8 cellular contexts compared by ENCODE assay signal in the genomic region with DNA sequence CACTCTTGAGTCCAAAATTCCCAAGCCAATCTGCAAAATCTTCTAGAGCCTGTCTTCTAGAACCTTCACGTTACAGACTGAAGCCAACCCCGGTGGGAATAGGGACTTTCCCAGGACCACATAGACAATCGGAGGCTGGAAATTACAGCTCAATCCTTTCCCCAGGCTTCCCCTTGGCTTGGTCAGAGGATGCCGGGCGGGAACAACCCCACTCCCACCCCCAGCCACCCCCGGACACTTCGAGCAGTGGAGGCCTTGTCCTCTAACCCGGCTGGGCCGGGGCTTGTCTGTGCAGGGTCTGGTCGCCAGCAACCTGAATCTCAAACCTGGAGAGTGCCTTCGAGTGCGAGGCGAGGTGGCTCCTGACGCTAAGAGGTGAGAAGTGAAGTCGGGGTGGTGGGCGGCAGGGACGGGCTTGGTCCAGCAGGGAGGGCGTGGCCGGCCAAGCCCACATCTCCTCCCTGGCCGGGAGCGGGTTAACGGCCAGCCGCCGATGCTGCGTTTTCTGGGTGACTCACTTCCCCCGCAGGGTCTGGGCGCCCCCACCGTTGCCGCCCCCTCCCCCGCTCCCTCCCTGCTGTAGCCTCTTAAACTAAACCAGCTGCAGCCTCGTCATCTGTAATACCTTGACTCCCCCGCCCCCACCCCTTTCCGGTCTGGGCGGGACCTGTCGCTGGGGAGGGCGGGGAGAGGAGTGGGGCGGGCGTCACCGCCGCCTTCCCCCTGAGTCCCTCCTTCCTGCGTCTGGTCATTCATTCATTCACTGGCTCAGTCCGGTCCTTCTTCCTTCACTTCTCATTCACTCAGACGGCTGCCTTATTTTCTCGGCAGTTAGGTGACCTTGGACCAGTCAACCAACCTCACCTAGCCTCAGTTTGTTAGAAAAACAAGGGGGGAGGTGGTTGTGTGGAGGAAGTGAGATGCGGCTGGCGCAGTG. TPM values are rescaled to one million over a fixed set of nuclear protein-coding genes. Genes with fewer than 3 reads are reported as not detected.
DNase-seq lines count a peak whose midpoint lies in the region; ATAC-seq and TF ChIP-seq lines count a peak whose summit lies in the region.

No MANE protein-coding gene starts in this region.

- intact Hi-C loops in left ventricle myocardium inferior (cut with micrococcal nuclease) (no loop called here), psoas muscle (cut with DNase I) (no loop called here)

- H3K36me3 ChIP-seq in KOPT-K1 (ENCODE audit: insufficient read depth, low read length) (no peaks in the 10 kb centered on the region), SU-DHL-6 (ENCODE audit: low read length) (no peaks in the 10 kb centered on the region), left ventricle myocardium inferior (peaks cover 24% of the 10 kb centered on the region), psoas muscle (ENCODE audit: insufficient read depth in 1 of 2, low read depth in 1 of 2) (peaks cover 0 to 32% of the 10 kb centered on the region in 2 donors)

- peaks cover 16% of the 10 kb centered on the region for H3F3A ChIP-seq in SU-DHL-6 (ENCODE audit: insufficient read depth)

- H3K27ac ChIP-seq in KOPT-K1 (ENCODE audit: low read depth, low read length, poor library complexity, severe bottlenecking) = peak overlapping the region; percentile 96
- H3K27ac ChIP-seq in SU-DHL-6 (ENCODE audit: low read depth, low read length) = peak overlapping the region; percentile 75
- H3K27ac ChIP-seq in left ventricle myocardium inferior (replicated peaks) = peak overlapping the region; percentile 98
- H3K27ac ChIP-seq in psoas muscle = peak overlapping the region; percentile 96

- no peak for TF ChIP-seq CTCF in SU-DHL-6 (IDR thresholded peaks at IDR 0.05; ENCODE audit: insufficient read depth, low read length, poor library complexity, severe bottlenecking)
- no peak for TF ChIP-seq CTCF in left ventricle myocardium inferior (IDR thresholded peaks at IDR 0.05; ENCODE audit: borderline replicate concordance)
- TF ChIP-seq CTCF in psoas muscle (IDR thresholded peaks at IDR 0.05) = no peak

- ATAC-seq in GM21528 (IDR thresholded peaks at IDR 0.05; ENCODE audit: low FRiP score, unreplicated experiment) = peak; percentile 49
- peak; percentile 63 to 68 (median 66) for ATAC-seq in psoas muscle

- H3K4me2 ChIP-seq in SU-DHL-6 (ENCODE audit: low read depth, low read length, poor library complexity, severe bottlenecking) = peak overlapping the region; percentile 78

- H4K20me1 ChIP-seq in SU-DHL-6 (ENCODE audit: low read depth, low read length) = no peaks in the 10 kb centered on the region

- WGBS in psoas muscle, 3 donors = 2 to 4% (median 3%) methylated on average over 41 to 46 of the region's 46 CpGs

- H3K4me3 ChIP-seq in SU-DHL-6 (ENCODE audit: insufficient read depth, low read length, poor library complexity, severe bottlenecking) = peak overlapping the region; percentile 55
- peak overlapping the region; percentile 78 for H3K4me3 ChIP-seq in left ventricle myocardium inferior
- peak overlapping the region; percentile 79 for H3K4me3 ChIP-seq in psoas muscle

- H3K4me1 ChIP-seq in left ventricle myocardium inferior = peaks cover 82% of the 10 kb centered on the region
- H3K4me1 ChIP-seq in psoas muscle = peaks cover 31% of the 10 kb centered on the region

- H2AFZ ChIP-seq in SU-DHL-6 (ENCODE audit: low read depth, low read length, severe bottlenecking) = peak overlapping the region; percentile 91

- DNase-seq in COLO829 (ENCODE audit: low spot score) (peak; percentile 73), left ventricle myocardium inferior (peak; percentile 84), psoas muscle (peak; percentile 92 to 93), ureter (ENCODE audit: low spot score) (peak; percentile 91)
- DNase-seq in activated naive CD8-positive, alpha-beta T cell treated with anti-CD3 and anti-CD28 coated beads, Interleukin-2, amount 50 U/mL, for 16 hours (ENCODE audit: low read depth, low spot score) = peak; percentile 89

- H3K9me3 ChIP-seq in KOPT-K1 (ENCODE audit: insufficient read depth, low read length, poor library complexity, severe bottlenecking) (no peaks in the 10 kb centered on the region), SU-DHL-6 (ENCODE audit: insufficient read depth, low read length) (no peaks in the 10 kb centered on the region), left ventricle myocardium inferior (replicated peaks) (no peaks in the 10 kb centered on the region), psoas muscle (no peaks in the 10 kb centered on the region)

- H3K27me3 ChIP-seq in SU-DHL-6 (ENCODE audit: low read length) (no peaks in the 10 kb centered on the region), left ventricle myocardium inferior (ENCODE audit: low read depth) (no peaks in the 10 kb centered on the region), psoas muscle (ENCODE audit: insufficient read depth in 3 of 3, low read length in 2 of 3) (no peaks in the 10 kb centered on the region)

- peak overlapping the region; percentile 47 for H3K9ac ChIP-seq in SU-DHL-6 (ENCODE audit: low read length)

- no peaks in the 10 kb centered on the region for H3K9me2 ChIP-seq in SU-DHL-6 (replicated peaks; ENCODE audit: insufficient read depth, low read length)

- H3K79me2 ChIP-seq in SU-DHL-6 (ENCODE audit: insufficient read depth, low read length) = no peaks in the 10 kb centered on the region

RNA-seq across cellular contexts. Expression of a gene that starts 1.5 kb away (rescaled TPM):
- total RNA-seq in left ventricle myocardium inferior (843 TPM), psoas muscle (1,000 to 10,000 TPM in 1 of 4 donors, 100 to 1,000 TPM in 3; 434 to 1,013 (median 908) TPM), ureter (396 TPM)
- polyA plus RNA-seq in psoas muscle = 1,000 to 10,000 TPM in 2 of 3 donors, 100 to 1,000 TPM in 1; 717 to 1,817 (median 1,077) TPM

RNA-seq across cellular contexts. Expression of a gene that starts 9.2 kb away (rescaled TPM):
- total RNA-seq in left ventricle myocardium inferior (12.8 TPM), psoas muscle (10 to 100 TPM; 11.9 to 15.4 (median 12.3) TPM), ureter (36.8 TPM)
- polyA plus RNA-seq in psoas muscle = 10 to 100 TPM; 21.0 to 43.4 (median 22.0) TPM

RNA-seq across cellular contexts. Expression of a gene that starts 18.4 kb away (rescaled TPM):
- total RNA-seq in left ventricle myocardium inferior (23.9 TPM), psoas muscle (10 to 100 TPM in 3 of 4 donors, 1 to 10 TPM in 1; 9.0 to 13.0 (median 12.3) TPM), ureter (5.2 TPM)
- polyA plus RNA-seq in psoas muscle = 10 to 100 TPM in 2 of 3 donors, 1 to 10 TPM in 1; 9.8 to 37.9 (median 24.4) TPM

RNA-seq across cellular contexts. Expression of a gene that starts 19.9 kb away (rescaled TPM):
- total RNA-seq in left ventricle myocardium inferior (86.5 TPM), psoas muscle (10 to 100 TPM; 22.1 to 34.6 (median 24.5) TPM), ureter (108 TPM)
- 10 to 100 TPM; 19.1 to 42.7 (median 24.7) TPM for polyA plus RNA-seq in psoas muscle

RNA-seq across cellular contexts. Expression of a gene that starts 37.5 kb away (rescaled TPM):
- total RNA-seq in left ventricle myocardium inferior (2.5 TPM), psoas muscle (1 to 10 TPM; 1.4 to 2.4 (median 1.9) TPM), ureter (56.2 TPM)
- under 1 TPM; 0.20 to 0.64 (median 0.34) TPM for polyA plus RNA-seq in psoas muscle

Comparison
In these comparisons a context has a peak if more than half of its experiments do, and no peak if none do; other contexts are left out.
1. Peak in every context shown above with its lines: DNase-seq, ATAC-seq, H3K4me3 ChIP-seq and H3K27ac ChIP-seq.